14 cellular contexts compared by ENCODE assay signal in the genomic region with DNA sequence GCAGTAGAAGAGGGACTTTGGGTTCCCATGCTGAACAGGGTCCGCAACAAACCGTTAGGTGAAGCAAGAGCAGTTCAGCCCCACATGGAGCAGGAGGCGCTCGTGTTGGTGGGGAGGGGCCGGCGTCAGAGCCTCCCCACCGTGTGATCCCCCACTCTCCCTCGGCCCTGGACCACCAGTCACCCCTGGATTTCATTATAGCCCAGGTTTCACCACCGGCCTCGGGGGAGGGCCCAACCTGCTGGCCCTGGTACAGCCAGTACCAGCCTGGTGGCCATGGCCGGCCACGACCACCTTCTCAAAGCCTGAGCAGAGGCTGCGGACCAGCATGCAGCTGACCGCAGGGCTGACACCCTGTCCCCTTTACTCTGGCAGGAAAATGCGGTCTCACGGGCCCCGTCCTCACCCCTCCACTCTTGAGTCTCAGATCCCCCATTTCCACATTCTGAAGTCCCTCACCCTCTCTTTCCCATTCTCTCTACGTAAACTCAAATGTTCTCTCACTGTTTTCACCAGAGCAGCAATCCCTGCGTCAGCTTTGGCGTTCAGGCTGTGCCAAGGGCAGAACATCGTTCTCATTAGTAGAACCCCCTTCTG. TPM values are rescaled to one million over a fixed set of nuclear protein-coding genes. Genes with fewer than 3 reads are reported as not detected.
"Had no signal": no experiment of that assay in that cellular context is flagged by ENCODE, and none has a peak within 500 bp of the region (broad histone marks: within the 10 kb centered on the region; RNA-seq: fewer than 3 reads in every experiment).

No MANE protein-coding gene starts in this region.

- H3K9me3 ChIP-seq: right lobe of liver had no signal

- H3K4me3 ChIP-seq: adrenal gland, gastroesophageal sphincter, hepatocyte, psoas muscle, right lobe of liver had no signal

- H3K27me3 ChIP-seq: hepatocyte, right lobe of liver had no signal

- H3K4me1 ChIP-seq: adrenal gland, gastroesophageal sphincter, psoas muscle, right lobe of liver had no signal

- H3K36me3 ChIP-seq: adrenal gland, gastroesophageal sphincter, WERI-Rb-1 had no signal

- H3K27ac ChIP-seq: adrenal gland, gastroesophageal sphincter, hepatocyte, psoas muscle, right lobe of liver, WERI-Rb-1 had no signal

- DNase-seq: activated CD4-positive, alpha-beta T cell treated with anti-CD3 and anti-CD28 coated beads, Interleukin-2, amount 10 ng/mL, durations not matched to agents 7 days and 5 days; activated naive CD4-positive, alpha-beta T cell treated with anti-CD3 and anti-CD28 coated beads, Interleukin-2, amount 50 U/mL, for 16 hours; activated T-cell treated with anti-CD3 and anti-CD28 coated beads for 4 hours; adrenal gland; dermis blood vessel endothelial cell; psoas muscle; right lobe of liver; stimulated activated CD4-positive, alpha-beta T cell treated with anti-CD3 and anti-CD28 coated beads, Interleukin-4, amount 100 ng/mL, for 1 hour; stimulated activated CD8-positive, alpha-beta memory T cell treated with anti-CD3 and anti-CD28 coated beads, Interleukin-4, amount 100 ng/mL, for 48 hours; WERI-Rb-1 had no signal

- H3K4me2 ChIP-seq: hepatocyte had no signal

- ATAC-seq: gastroesophageal sphincter, psoas muscle, right lobe of liver had no signal

- H2AFZ ChIP-seq: hepatocyte had no signal

RNA-seq across cellular contexts. Expression of gene MLPH, which starts 8.6 kb away (rescaled TPM):
- total RNA-seq: activated CD4-positive, alpha-beta T cell treated with anti-CD3 and anti-CD28 coated beads, Interleukin-2, amount 10 ng/mL, durations not matched to agents 7 days and 5 days; activated CD8-positive, alpha-beta memory T cell treated with anti-CD3 and anti-CD28 coated beads for 36 hours; activated T-helper 2 cell treated with anti-CD3 and anti-CD28 coated beads, Interferon-gamma antibody, Interleukin-2, Interleukin-4, amounts not matched to agents 10 μg/mL and 5 μg/mL and 100 μg/mL, durations not matched to agents 14 hours and 24 hours and 36 hours had no signal
